1 cellular context compared by ENCODE assay signal in the genomic region with DNA sequence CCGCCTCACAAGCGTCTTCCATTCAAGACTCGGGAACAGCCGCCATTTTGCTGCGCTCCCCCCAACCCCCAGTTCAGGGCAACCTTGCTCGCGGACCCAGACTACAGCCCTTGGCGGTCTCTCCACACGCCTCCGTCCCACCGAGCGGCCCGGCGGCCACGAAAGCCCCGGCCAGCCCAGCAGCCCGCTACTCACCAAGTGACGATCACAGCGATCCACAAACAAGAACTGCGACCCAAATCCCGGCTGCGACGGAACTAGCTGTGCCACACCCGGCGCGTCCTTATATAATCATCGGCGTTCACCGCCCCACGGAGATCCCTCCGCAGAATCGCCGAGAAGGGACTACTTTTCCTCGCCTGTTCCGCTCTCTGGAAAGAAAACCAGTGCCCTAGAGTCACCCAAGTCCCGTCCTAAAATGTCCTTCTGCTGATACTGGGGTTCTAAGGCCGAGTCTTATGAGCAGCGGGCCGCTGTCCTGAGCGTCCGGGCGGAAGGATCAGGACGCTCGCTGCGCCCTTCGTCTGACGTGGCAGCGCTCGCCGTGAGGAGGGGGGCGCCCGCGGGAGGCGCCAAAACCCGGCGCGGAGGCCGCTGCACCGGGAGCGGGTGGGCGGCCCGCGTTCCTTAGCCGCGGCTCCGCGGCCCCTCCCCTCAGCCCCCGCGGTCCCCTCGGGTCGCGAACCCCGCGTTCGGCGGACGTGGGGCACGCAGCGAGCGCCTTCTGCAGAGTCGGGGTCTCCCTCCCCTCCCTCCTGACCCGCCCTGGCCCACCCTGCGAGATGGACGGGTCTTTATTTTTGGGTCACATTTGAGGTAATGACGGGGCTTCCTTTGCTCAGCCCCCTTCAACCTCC.
A peak's percentile ranks its signal among the peaks of the same experiment; 100 is the strongest.
TF ChIP-seq lines count a peak whose summit lies in the region.

Gene UBC (minus strand): TSS at position 259 of the 857 bp plus-strand sequence. CDS start 879 bp downstream, outside the sequence.

TF ChIP-seq in GM12878, 131 proteins besides CTCF, POLR2A, EP300 and RAD21 (continued from another document):
- TF ChIP-seq, protein P1, sequence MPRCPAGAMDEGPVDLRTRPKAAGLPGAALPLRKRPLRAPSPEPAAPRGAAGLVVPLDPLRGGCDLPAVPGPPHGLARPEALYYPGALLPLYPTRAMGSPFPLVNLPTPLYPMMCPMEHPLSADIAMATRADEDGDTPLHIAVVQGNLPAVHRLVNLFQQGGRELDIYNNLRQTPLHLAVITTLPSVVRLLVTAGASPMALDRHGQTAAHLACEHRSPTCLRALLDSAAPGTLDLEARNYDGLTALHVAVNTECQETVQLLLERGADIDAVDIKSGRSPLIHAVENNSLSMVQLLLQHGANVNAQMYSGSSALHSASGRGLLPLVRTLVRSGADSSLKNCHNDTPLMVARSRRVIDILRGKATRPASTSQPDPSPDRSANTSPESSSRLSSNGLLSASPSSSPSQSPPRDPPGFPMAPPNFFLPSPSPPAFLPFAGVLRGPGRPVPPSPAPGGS (IDR thresholded peaks at IDR 0.05; ENCODE audit: borderline replicate concordance, insufficient read depth, low read depth, low read length, poor library complexity, severe bottlenecking), result peak; percentile 68
- peak; percentile 64; the same call in 1 of the 2 replicates for TF ChIP-seq MEF2A (IDR thresholded peaks at IDR 0.05; ENCODE audit: insufficient read depth, low read depth, low read length)
- no peak for TF ChIP-seq USF1 (IDR thresholded peaks at IDR 0.05; ENCODE audit: borderline replicate concordance, extremely low read length, insufficient read depth, low read depth, low read length)
- peak; percentile 99 for TF ChIP-seq SMAD5 (IDR thresholded peaks at IDR 0.05; ENCODE audit: low read depth)
- peak; percentile 99 for TF ChIP-seq SMAD1 (IDR thresholded peaks at IDR 0.05; ENCODE audit: low read depth, partially characterized antibody)
